In genomic region chr15:62539236-62539635, GRCh38 we compare ENCODE assay signal across 29 cellular contexts.
"Had no signal": no experiment of that assay in that cellular context is flagged by ENCODE, and none has a peak within 500 bp of the region (broad histone marks: within the 10 kb centered on the region; RNA-seq: fewer than 3 reads in every experiment).

No MANE protein-coding gene starts in this region.

- H3K27ac ChIP-seq: brain microvascular endothelial cell, esophagus muscularis mucosa, foreskin keratinocyte, gastrocnemius medialis had no signal

- H3K9me3 ChIP-seq: esophagus muscularis mucosa, gastrocnemius medialis had no signal

- H3K27me3 ChIP-seq: brain microvascular endothelial cell, esophagus muscularis mucosa, foreskin keratinocyte, gastrocnemius medialis had no signal

- H3K4me1 ChIP-seq: esophagus muscularis mucosa, foreskin keratinocyte had no signal

- H3K4me3 ChIP-seq: esophagus muscularis mucosa, gastrocnemius medialis had no signal

- ATAC-seq: activated CD4-positive, alpha-beta T cell treated with anti-CD3 and anti-CD28 coated beads for 36 hours; activated CD8-positive, alpha-beta memory T cell treated with anti-CD3 and anti-CD28 coated beads, Interleukin-2, amount 10 ng/mL, durations not matched to agents 7 days and 5 days; activated CD8-positive, alpha-beta T cell treated with anti-CD3 and anti-CD28 coated beads, Interleukin-2, amount 10 ng/mL, durations not matched to agents 7 days and 5 days; activated naive CD4-positive, alpha-beta T cell treated with anti-CD3 and anti-CD28 coated beads, Interleukin-2, amount 50 U/mL, for 72 hours; effector memory CD8-positive, alpha-beta T cell; foreskin keratinocyte; gastrocnemius medialis; T-helper 17 cell had no signal

- H3K36me3 ChIP-seq: brain microvascular endothelial cell, esophagus muscularis mucosa, gastrocnemius medialis had no signal

- DNase-seq: activated CD4-positive, alpha-beta memory T cell treated with anti-CD3 and anti-CD28 coated beads for 36 hours; activated CD4-positive, alpha-beta T cell treated with anti-CD3 and anti-CD28 coated beads for 36 hours; activated CD4-positive, alpha-beta T cell treated with anti-CD3 and anti-CD28 coated beads, Interleukin-2, amount 10 ng/mL, durations not matched to agents 24 days and 14 days; activated CD4-positive, CD25-positive, alpha-beta regulatory T cell; activated CD4-positive, CD25-positive, alpha-beta regulatory T cell treated with anti-CD3 and anti-CD28 coated beads, Interleukin-2, amount 50 U/mL, for 72 hours; activated CD8-positive, alpha-beta memory T cell treated with anti-CD3 and anti-CD28 coated beads, Interleukin-2, amount 10 ng/mL, durations not matched to agents 7 days and 5 days; activated CD8-positive, alpha-beta memory T cell treated with anti-CD3 and anti-CD28 coated beads, Interleukin-2, amount 50 U/mL, for 4 hours; activated CD8-positive, alpha-beta T cell treated with anti-CD3 and anti-CD28 coated beads, Interleukin-2, amount 10 ng/mL, durations not matched to agents 7 days and 5 days; activated gamma-delta T cell; activated naive CD4-positive, alpha-beta T cell; activated naive CD4-positive, alpha-beta T cell treated with anti-CD3 and anti-CD28 coated beads, Interleukin-2, amount 10 ng/mL, durations not matched to agents 7 days and 5 days; activated naive CD8-positive, alpha-beta T cell treated with anti-CD3 and anti-CD28 coated beads, Interleukin-2, amount 10 ng/mL, durations not matched to agents 7 days and 5 days; activated T-cell treated with anti-CD3 and anti-CD28 coated beads, Interleukin-2, amount 50 U/mL, for 1 hour; activated T-cell treated with anti-CD3 and anti-CD28 coated beads, Interleukin-2, amount 50 U/mL, for 48 hours; anterior cingulate cortex; brain microvascular endothelial cell; cortex of kidney; dermis blood vessel endothelial cell; effector CD4-positive, alpha-beta T cell; effector memory CD8-positive, alpha-beta T cell; erythroblast; foreskin keratinocyte; gastrocnemius medialis; glutamatergic neuron; T-helper 1 cell; T-helper 17 cell; T1000 had no signal
